Comparison of ENCODE assay signal across 20 cellular contexts in genomic region chr10:111035542-111035941, GRCh38. TPM values are rescaled to one million over a fixed set of nuclear protein-coding genes. Genes with fewer than 3 reads are reported as not detected.
DNase-seq lines count a peak whose midpoint lies in the region; ATAC-seq and TF ChIP-seq lines count a peak whose summit lies in the region.
"Had no signal": no experiment of that assay in that cellular context is flagged by ENCODE, and none has a peak within 500 bp of the region (broad histone marks: within the 10 kb centered on the region; RNA-seq: fewer than 3 reads in every experiment).

No MANE protein-coding gene starts in this region.

- POLR2A ChIA-PET in CD8-positive, alpha-beta T cell (lab: Charles Lee) = no interaction called here

- intact Hi-C loops in CD8-positive, alpha-beta T cell (cut with DNase I, micrococcal nuclease) = no loop called here

- peaks cover 21% of the 10 kb centered on the region for H3K36me3 Mint-ChIP-seq in CD8-positive, alpha-beta T cell

- no peaks in the 10 kb centered on the region for H3K27me3 Mint-ChIP-seq in CD8-positive, alpha-beta T cell (ENCODE audit: low read depth)
- H3K27me3 Mint-ChIP-seq: IgD-negative memory B cell had no signal

- ATAC-seq in CD8-positive, alpha-beta T cell = no peak
- ATAC-seq in HG03108 (IDR thresholded peaks at IDR 0.05; ENCODE audit: unreplicated experiment) (no peak), HG02798 (IDR thresholded peaks at IDR 0.05; ENCODE audit: poor library complexity, unreplicated experiment) (no peak)

- H3K27me3 ChIP-seq in ACC112 (ENCODE audit: insufficient read depth, low read length) = no peaks in the 10 kb centered on the region
- H3K27me3 ChIP-seq in CD8-positive, alpha-beta T cell (ENCODE audit: insufficient read depth, low read length) = no peaks in the 10 kb centered on the region

- H3K9me3 Mint-ChIP-seq in CD8-positive, alpha-beta T cell = peaks cover 33% of the 10 kb centered on the region

- H3K36me3 ChIP-seq in ACC112 (ENCODE audit: insufficient read depth, low read length) = 0 out of 2 replicates have a peak, but pooled peaks cover 3% of the 10 kb centered on the region
- H3K36me3 ChIP-seq in CD8-positive, alpha-beta T cell (ENCODE audit: insufficient read depth, low read length) = no peaks in the 10 kb centered on the region

- peak overlapping the region; percentile 70 for H3K27ac ChIP-seq in ACC112 (ENCODE audit: low read depth, low read length)
- no peak overlapping the region for H3K27ac ChIP-seq in CD8-positive, alpha-beta T cell (ENCODE audit: low read depth, low read length)

- DNase-seq in HCEC 1CT (peak; percentile 12), brain pericyte (ENCODE audit: low read depth, low spot score) (peak; percentile 27), iris pigment epithelial cell (ENCODE audit: low read depth) (peak; percentile 56), NCI-H2171 (lab: John Stamatoyannopoulos, UW) (no peak)
- DNase-seq in CD8-positive, alpha-beta T cell = no peak
- DNase-seq: 8988T; AML-193; COR-L47; DMS153; Kasumi-1; NCI-H1105; NCI-H1694 treated with DMSO at 0.1 percent for 48 hours; NCI-H446 treated with DMSO at 0.1 percent for 48 hours; NK-92 treated with Interleukin-12 subunit alpha and Interleukin-12 subunit beta, amount 100 ng/mL, for 24 hours; SIG-M5 had no signal

- no peaks in the 10 kb centered on the region for H3K4me1 Mint-ChIP-seq in CD8-positive, alpha-beta T cell (ENCODE audit: low read depth)

- TF ChIP-seq CTCF in CD8-positive, alpha-beta T cell (IDR thresholded peaks at IDR 0.05) = no peak

- peaks cover 20% of the 10 kb centered on the region for H3K4me1 ChIP-seq in ACC112 (ENCODE audit: control insufficient read depth, insufficient read depth, low read length, unreplicated experiment)
- H3K4me1 ChIP-seq in CD8-positive, alpha-beta T cell (ENCODE audit: insufficient read depth, low read length) = no peaks in the 10 kb centered on the region

- CTCF ChIA-PET in CD8-positive, alpha-beta T cell (lab: Charles Lee) = no interaction called here

- peak overlapping the region; percentile 59; the same call in 1 of the 2 replicates for H3K4me3 ChIP-seq in ACC112 (ENCODE audit: low read depth, low read length)
- H3K4me3 ChIP-seq in CD8-positive, alpha-beta T cell (ENCODE audit: low read depth, low read length) = no peak overlapping the region

- H3K27ac Mint-ChIP-seq in CD8-positive, alpha-beta T cell = no peak overlapping the region
- H3K27ac Mint-ChIP-seq: CD14-positive monocyte, IgD-negative memory B cell had no signal

- no peaks in the 10 kb centered on the region for H3K79me2 ChIP-seq in ACC112 (ENCODE audit: control insufficient read depth, insufficient read depth, low read length, unreplicated experiment)

- no peak overlapping the region for H3K4me3 Mint-ChIP-seq in CD8-positive, alpha-beta T cell
- H3K4me3 Mint-ChIP-seq: CD14-positive monocyte had no signal

- peaks cover 4% of the 10 kb centered on the region for H3K9me3 ChIP-seq in CD8-positive, alpha-beta T cell (ENCODE audit: low read length)

- no peak overlapping the region for H2AFZ ChIP-seq in ACC112 (ENCODE audit: low read length, unreplicated experiment)

RNA-seq across cellular contexts. Expression of gene ADRA2A, which starts 41.3 kb away (rescaled TPM):
- not detected for total RNA-seq in CD8-positive, alpha-beta T cell

Comparison
In these comparisons a context has a peak if more than half of its experiments do, and no peak if none do; other contexts are left out.
1. DNase-seq: peak in HCEC 1CT (single experiment), brain pericyte (single experiment) and iris pigment epithelial cell (single experiment); none in CD8-positive, alpha-beta T cell (0 of 7) and NCI-H2171 (single experiment).